In the genomic region with DNA sequence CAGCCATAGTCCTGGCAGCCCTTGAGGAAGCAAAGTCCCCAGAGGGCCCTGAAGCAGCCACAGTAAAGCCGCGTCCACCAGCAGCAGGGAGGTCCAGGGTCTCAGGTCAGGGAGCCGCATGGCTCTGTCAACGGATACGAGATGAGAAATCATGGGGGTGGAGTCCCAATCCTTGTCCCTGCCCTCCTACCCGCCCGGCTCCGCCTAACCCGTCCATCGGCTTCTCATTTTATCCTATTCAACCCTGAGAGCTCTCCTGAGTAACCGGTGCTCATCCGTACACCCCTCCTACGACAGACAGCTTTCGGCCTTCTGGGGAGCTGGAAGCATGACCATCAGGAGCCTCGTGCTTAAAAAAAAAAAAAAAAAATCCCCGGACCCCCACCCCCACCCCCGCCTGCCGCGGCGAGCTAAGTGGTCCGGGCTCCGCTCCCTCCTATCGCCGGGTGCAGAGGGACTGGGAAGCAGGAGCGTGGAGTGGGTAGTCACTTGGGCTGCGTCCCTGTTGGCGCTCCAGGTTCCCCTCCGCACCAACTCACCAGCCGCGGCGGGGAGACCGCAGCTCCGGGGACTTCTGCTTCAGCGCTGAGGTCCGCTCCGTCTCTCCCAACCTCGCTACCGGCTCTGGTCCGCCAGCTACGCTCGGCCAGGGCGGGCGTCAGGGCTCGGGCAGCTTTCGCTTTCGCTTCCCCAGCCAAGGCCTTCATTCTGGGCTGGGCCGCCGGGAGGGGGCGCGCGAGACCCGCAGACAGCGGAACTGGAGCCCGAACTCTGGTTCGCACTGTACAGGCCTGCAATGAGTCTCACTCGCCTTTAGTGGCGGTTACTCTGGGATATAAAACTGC, we compare ENCODE assay signal across 1 cellular context.
TF ChIP-seq lines count a peak whose summit lies in the region.

TSS of gene TAP2 (minus strand) at position 626 of the 845 bp plus-strand sequence. CDS start at position 120, 506 bp downstream.

TF ChIP-seq in HepG2, 621 proteins besides CTCF, POLR2A, EP300 and RAD21 (continued from another document and continues in another):
- TF ChIP-seq, protein P1, sequence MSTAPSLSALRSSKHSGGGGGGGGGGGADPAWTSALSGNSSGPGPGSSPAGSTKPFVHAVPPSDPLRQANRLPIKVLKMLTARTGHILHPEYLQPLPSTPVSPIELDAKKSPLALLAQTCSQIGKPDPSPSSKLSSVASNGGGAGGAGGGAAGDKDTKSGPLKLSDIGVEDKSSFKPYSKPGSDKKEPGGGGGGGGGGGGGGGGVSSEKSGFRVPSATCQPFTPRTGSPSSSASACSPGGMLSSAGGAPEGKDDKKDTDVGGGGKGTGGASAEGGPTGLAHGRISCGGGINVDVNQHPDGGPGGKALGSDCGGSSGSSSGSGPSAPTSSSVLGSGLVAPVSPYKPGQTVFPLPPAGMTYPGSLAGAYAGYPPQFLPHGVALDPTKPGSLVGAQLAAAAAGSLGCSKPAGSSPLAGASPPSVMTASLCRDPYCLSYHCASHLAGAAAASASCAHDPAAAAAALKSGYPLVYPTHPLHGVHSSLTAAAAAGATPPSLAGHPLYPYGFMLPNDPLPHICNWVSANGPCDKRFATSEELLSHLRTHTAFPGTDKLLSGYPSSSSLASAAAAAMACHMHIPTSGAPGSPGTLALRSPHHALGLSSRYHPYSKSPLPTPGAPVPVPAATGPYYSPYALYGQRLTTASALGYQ (CRISPR knock-in tag; IDR thresholded peaks at IDR 0.05), result peak; percentile 74; the same call in 1 of the 2 replicates
- TF ChIP-seq KDM4B (CRISPR knock-in tag; IDR thresholded peaks at IDR 0.05) (peak; percentile 89; the same call in 1 of the 2 replicates), WIZ (CRISPR knock-in tag; IDR thresholded peaks at IDR 0.05) (no peak), MYNN (CRISPR knock-in tag; IDR thresholded peaks at IDR 0.05; ENCODE audit: low read depth) (no peak), ZNF546 (CRISPR knock-in tag; conservative IDR thresholded peaks at IDR 0.05) (no peak), ZNF431 (CRISPR knock-in tag; IDR thresholded peaks at IDR 0.05; ENCODE audit: borderline replicate concordance, low read depth) (no peak; the same call in 1 of the 2 replicates), ZNF44 (CRISPR knock-in tag; IDR thresholded peaks at IDR 0.05) (no peak), SPEN (CRISPR knock-in tag; IDR thresholded peaks at IDR 0.05; ENCODE audit: low read depth) (peak; percentile 84), SKIL (CRISPR knock-in tag; IDR thresholded peaks at IDR 0.05; ENCODE audit: borderline replicate concordance) (no peak), ATF3 (CRISPR knock-in tag; IDR thresholded peaks at IDR 0.05) (peak; percentile 53; the same call in 1 of the 2 replicates), CCAR2 (optimal IDR thresholded peaks at IDR 0.05; ENCODE audit: low read depth, low read length) (no peak), ZNF558 (CRISPR knock-in tag; IDR thresholded peaks at IDR 0.05; ENCODE audit: borderline replicate concordance) (no peak), ZNF83 (CRISPR knock-in tag; IDR thresholded peaks at IDR 0.05; ENCODE audit: borderline replicate concordance) (no peak), HDAC2 (CRISPR knock-in tag; IDR thresholded peaks at IDR 0.05) (peak; percentile 71; the same call in 1 of the 2 replicates), ZNF317 (CRISPR knock-in tag; IDR thresholded peaks at IDR 0.05) (peak; percentile 77; the same call in 1 of the 2 replicates), GLI4 (CRISPR knock-in tag; IDR thresholded peaks at IDR 0.05; ENCODE audit: borderline replicate concordance) (0 out of 2 replicates have a peak, but pooled peaks have one; percentile 78), ZHX2 (IDR thresholded peaks at IDR 0.05; ENCODE audit: low read depth) (no peak), ZHX2 (CRISPR knock-in tag; IDR thresholded peaks at IDR 0.05; ENCODE audit: borderline replicate concordance) (no peak; the same call in 1 of the 2 replicates), GLMP (CRISPR knock-in tag; IDR thresholded peaks at IDR 0.05; ENCODE audit: borderline replicate concordance) (no peak), MBD4 (IDR thresholded peaks at IDR 0.05; ENCODE audit: borderline replicate concordance, low read length) (no peak), HOXA9 (CRISPR knock-in tag; IDR thresholded peaks at IDR 0.05; ENCODE audit: borderline replicate concordance) (no peak), MXD4 (CRISPR knock-in tag; IDR thresholded peaks at IDR 0.05) (no peak; the same call in 1 of the 2 replicates), EEA1 (CRISPR knock-in tag; IDR thresholded peaks at IDR 0.05; ENCODE audit: borderline replicate concordance) (no peak), CBX2 (IDR thresholded peaks at IDR 0.05; ENCODE audit: low read depth, low read length) (no peak), CBX2 (CRISPR knock-in tag; IDR thresholded peaks at IDR 0.05; ENCODE audit: low read depth) (no peak), ZNF121 (CRISPR knock-in tag; IDR thresholded peaks at IDR 0.05) (peak; percentile 88), ZNF563 (CRISPR knock-in tag; IDR thresholded peaks at IDR 0.05) (peak; percentile 67; the same call in 1 of the 2 replicates), RORA (CRISPR knock-in tag; IDR thresholded peaks at IDR 0.05) (no peak), ZNF570 (CRISPR knock-in tag; IDR thresholded peaks at IDR 0.05; ENCODE audit: borderline replicate concordance) (no peak), JUN (CRISPR knock-in tag; IDR thresholded peaks at IDR 0.05) (peak; percentile 53; the same call in 1 of the 2 replicates), RFXANK (CRISPR knock-in tag; IDR thresholded peaks at IDR 0.05) (peak; percentile 98), KDM5A (IDR thresholded peaks at IDR 0.05; ENCODE audit: borderline replicate concordance, low read length) (peak; percentile 43; the same call in 1 of the 2 replicates), NR2F6 (IDR thresholded peaks at IDR 0.05) (no peak), NR2F6 (CRISPR knock-in tag; IDR thresholded peaks at IDR 0.05) (peak; percentile 45; the same call in 1 of the 2 replicates), ZKSCAN8 (CRISPR knock-in tag; IDR thresholded peaks at IDR 0.05; ENCODE audit: borderline replicate concordance) (peak; percentile 82; the same call in 1 of the 2 replicates), ZHX1 (CRISPR knock-in tag; IDR thresholded peaks at IDR 0.05; ENCODE audit: low read depth) (no peak), NCOR1 (IDR thresholded peaks at IDR 0.05; ENCODE audit: borderline replicate concordance, low read length) (no peak), MAFK (conservative IDR thresholded peaks at IDR 0.05 in 1 of 2, IDR thresholded peaks at IDR 0.05 in 1 of 2; ENCODE audit: low read length in 2 of 2) (no peak)
- TF ChIP-seq, protein P2, sequence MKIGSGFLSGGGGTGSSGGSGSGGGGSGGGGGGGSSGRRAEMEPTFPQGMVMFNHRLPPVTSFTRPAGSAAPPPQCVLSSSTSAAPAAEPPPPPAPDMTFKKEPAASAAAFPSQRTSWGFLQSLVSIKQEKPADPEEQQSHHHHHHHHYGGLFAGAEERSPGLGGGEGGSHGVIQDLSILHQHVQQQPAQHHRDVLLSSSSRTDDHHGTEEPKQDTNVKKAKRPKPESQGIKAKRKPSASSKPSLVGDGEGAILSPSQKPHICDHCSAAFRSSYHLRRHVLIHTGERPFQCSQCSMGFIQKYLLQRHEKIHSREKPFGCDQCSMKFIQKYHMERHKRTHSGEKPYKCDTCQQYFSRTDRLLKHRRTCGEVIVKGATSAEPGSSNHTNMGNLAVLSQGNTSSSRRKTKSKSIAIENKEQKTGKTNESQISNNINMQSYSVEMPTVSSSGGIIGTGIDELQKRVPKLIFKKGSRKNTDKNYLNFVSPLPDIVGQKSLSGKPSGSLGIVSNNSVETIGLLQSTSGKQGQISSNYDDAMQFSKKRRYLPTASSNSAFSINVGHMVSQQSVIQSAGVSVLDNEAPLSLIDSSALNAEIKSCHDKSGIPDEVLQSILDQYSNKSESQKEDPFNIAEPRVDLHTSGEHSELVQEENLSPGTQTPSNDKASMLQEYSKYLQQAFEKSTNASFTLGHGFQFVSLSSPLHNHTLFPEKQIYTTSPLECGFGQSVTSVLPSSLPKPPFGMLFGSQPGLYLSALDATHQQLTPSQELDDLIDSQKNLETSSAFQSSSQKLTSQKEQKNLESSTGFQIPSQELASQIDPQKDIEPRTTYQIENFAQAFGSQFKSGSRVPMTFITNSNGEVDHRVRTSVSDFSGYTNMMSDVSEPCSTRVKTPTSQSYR (CRISPR knock-in tag; IDR thresholded peaks at IDR 0.05; ENCODE audit: borderline replicate concordance), result 0 out of 2 replicates have a peak, but pooled peaks have one; percentile 24
- TF ChIP-seq, protein P3, sequence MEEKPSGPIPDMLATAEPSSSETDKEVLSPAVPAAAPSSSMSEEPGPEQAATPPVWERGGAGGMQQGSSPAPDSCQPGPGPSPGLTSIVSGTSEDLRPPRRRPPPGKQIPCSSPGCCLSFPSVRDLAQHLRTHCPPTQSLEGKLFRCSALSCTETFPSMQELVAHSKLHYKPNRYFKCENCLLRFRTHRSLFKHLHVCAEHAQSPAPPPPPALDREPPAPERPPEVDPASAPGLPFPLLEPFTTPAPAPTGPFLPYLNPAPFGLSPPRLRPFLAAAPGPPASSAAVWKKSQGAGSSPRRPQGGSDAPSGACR (CRISPR knock-in tag; IDR thresholded peaks at IDR 0.05), result peak; percentile 88
